10 cellular contexts compared by ENCODE assay signal in the genomic region with DNA sequence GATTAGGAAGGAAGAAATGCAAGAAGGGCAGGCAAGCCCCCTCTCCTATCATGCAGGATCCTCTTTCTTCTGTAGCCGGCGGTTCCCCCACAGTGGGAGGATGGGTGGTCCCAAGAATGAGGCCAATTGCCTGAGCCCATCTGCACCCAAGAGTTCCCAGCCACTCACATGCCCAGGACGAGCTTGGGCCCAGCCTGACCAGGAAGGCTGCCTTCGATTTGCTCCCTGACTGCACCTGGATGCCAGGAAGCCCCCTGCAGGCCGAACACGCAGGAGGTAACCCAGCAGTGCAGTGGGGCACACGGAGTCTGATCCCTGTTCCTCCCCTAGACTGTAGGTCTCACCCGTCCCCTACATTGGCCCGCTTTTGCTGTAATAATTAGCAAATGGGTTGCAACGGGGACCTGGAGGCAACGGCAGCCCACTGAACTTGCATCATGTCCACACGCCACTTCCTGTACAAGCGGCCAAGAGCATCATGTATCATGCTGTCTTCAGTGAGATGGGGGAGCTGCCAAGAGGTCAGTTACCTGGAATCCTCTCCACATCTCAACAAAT.
DNase-seq lines count a peak whose midpoint lies in the region; TF ChIP-seq lines count a peak whose summit lies in the region.
"Had no signal": no experiment of that assay in that cellular context is flagged by ENCODE, and none has a peak within 500 bp of the region (broad histone marks: within the 10 kb centered on the region; RNA-seq: fewer than 3 reads in every experiment).

No MANE protein-coding gene starts in this region.

- CTCF ChIA-PET in PC-9 (lab: Charles Lee): interaction anchor here (0.7 kb wide), 1 partner anchor 25 kb away, joined by 3 read pairs; no protein-coding TSS in a partner anchor

- peaks cover 11% of the 10 kb centered on the region for H3K36me3 Mint-ChIP-seq in endodermal cell (ENCODE audit: low read depth)

- DNase-seq in G401 (ENCODE audit: low spot score) (peak; percentile 82), PC-9 (peak in 1 of 2 experiments; percentile 32), endodermal cell (peak; percentile 78), osteoblast (ENCODE audit: insufficient read length, low spot score, missing footprints) (peak; percentile 43), foreskin melanocyte (no peak), GM19240 (ENCODE audit: insufficient read length, low spot score) (no peak), NCI-H774 (lab: John Stamatoyannopoulos, UW) (no peak), HT-29 (ENCODE audit: low spot score) (no peak)
- DNase-seq: NCI-H345 had no signal

- in situ Hi-C loops in G401 (cut with HindIII; ENCODE audit: low sequenced_read_pairs): no loop called here

- H2AFZ ChIP-seq in PC-9: no peak overlapping the region
- H2AFZ ChIP-seq in osteoblast (ENCODE audit: low read length): peak overlapping the region; percentile 92

- peak overlapping the region; percentile 57 for H3K4me3 Mint-ChIP-seq in endodermal cell
- H3K4me3 Mint-ChIP-seq: dendritic cell treated with granulocyte-macrophage colony-stimulating factor and Interleukin-4, amounts not matched to agents 40 ng/mL and 50 ng/mL, for 4 days had no signal

- peaks cover 34% of the 10 kb centered on the region for H3K4me1 Mint-ChIP-seq in endodermal cell

- no peaks in the 10 kb centered on the region for H3K27me3 Mint-ChIP-seq in endodermal cell (ENCODE audit: insufficient read depth)
- H3K27me3 Mint-ChIP-seq: dendritic cell treated with granulocyte-macrophage colony-stimulating factor and Interleukin-4, amounts not matched to agents 40 ng/mL and 50 ng/mL, for 4 days had no signal

- H3K9me3 ChIP-seq in PC-9 (ENCODE audit: insufficient read depth, low read depth): no peaks in the 10 kb centered on the region
- H3K9me3 ChIP-seq in endodermal cell (ENCODE audit: control insufficient read depth, low read length): no peaks in the 10 kb centered on the region
- H3K9me3 ChIP-seq in osteoblast (ENCODE audit: low read depth, low read length): no peaks in the 10 kb centered on the region

- H3F3A ChIP-seq in PC-9 (ENCODE audit: insufficient read depth, low read depth): peaks cover 17% of the 10 kb centered on the region

- H3K9ac ChIP-seq in endodermal cell (ENCODE audit: extremely low read depth, low read length, poor library complexity, severe bottlenecking): no peak overlapping the region

- no peak overlapping the region for H3K4me3 ChIP-seq in PC-9
- no peak overlapping the region for H3K4me3 ChIP-seq in endodermal cell (ENCODE audit: low read length)
- H3K4me3 ChIP-seq in osteoblast (ENCODE audit: insufficient read depth, low read length): peak overlapping the region; percentile 76

- H3K36me3 ChIP-seq in PC-9 (ENCODE audit: low read depth) (no peaks in the 10 kb centered on the region), endodermal cell (ENCODE audit: control insufficient read depth, insufficient read depth, low read length) (peaks cover 18% of the 10 kb centered on the region), osteoblast (ENCODE audit: insufficient read depth, low read length) (peaks cover 11% of the 10 kb centered on the region)

- H3K27ac ChIP-seq in PC-9: peak overlapping the region; percentile 66; the same call in 1 of the 2 replicates
- no peak overlapping the region for H3K27ac ChIP-seq in endodermal cell (ENCODE audit: low read depth, low read length)
- H3K27ac ChIP-seq in osteoblast (ENCODE audit: low read depth, low read length): peak overlapping the region; percentile 94

- H3K4me1 ChIP-seq in PC-9 (replicated peaks; ENCODE audit: insufficient read depth) (peaks cover 33% of the 10 kb centered on the region), endodermal cell (ENCODE audit: control insufficient read depth, insufficient read depth, low read length) (peaks cover 12% of the 10 kb centered on the region), osteoblast (ENCODE audit: insufficient read depth, low read length) (peaks cover 12% of the 10 kb centered on the region)

- H3K27me3 ChIP-seq in PC-9 (ENCODE audit: insufficient read depth, low read depth) (no peaks in the 10 kb centered on the region), endodermal cell (ENCODE audit: control insufficient read depth, insufficient read depth, low read length, poor library complexity, severe bottlenecking) (no peaks in the 10 kb centered on the region), osteoblast (ENCODE audit: insufficient read depth, low read length) (no peaks in the 10 kb centered on the region)

- H3K79me2 ChIP-seq in PC-9 (ENCODE audit: low read depth) (no peaks in the 10 kb centered on the region), osteoblast (ENCODE audit: insufficient read depth, low read length) (no peaks in the 10 kb centered on the region)

- TF ChIP-seq CTCF in PC-9 (conservative IDR thresholded peaks at IDR 0.05) (no peak), endodermal cell (conservative IDR thresholded peaks at IDR 0.05) (peak; percentile 66), osteoblast (IDR thresholded peaks at IDR 0.05; ENCODE audit: extremely low read depth, low read depth, low read length) (no peak)

- peak overlapping the region; percentile 90; the same call in 1 of the 2 replicates for H3K4me2 ChIP-seq in PC-9
- H3K4me2 ChIP-seq in osteoblast (ENCODE audit: insufficient read depth, low read length): peak overlapping the region; percentile 93

- H3K9me3 Mint-ChIP-seq in endodermal cell: no peaks in the 10 kb centered on the region
- H3K9me3 Mint-ChIP-seq: dendritic cell treated with granulocyte-macrophage colony-stimulating factor and Interleukin-4, amounts not matched to agents 40 ng/mL and 50 ng/mL, for 4 days had no signal

- H4K20me1 ChIP-seq in PC-9 (ENCODE audit: insufficient read depth) (no peaks in the 10 kb centered on the region), osteoblast (ENCODE audit: insufficient read depth, low read length) (no peaks in the 10 kb centered on the region)

- H3K27ac Mint-ChIP-seq in endodermal cell: peak overlapping the region; percentile 2

- POLR2A ChIA-PET in PC-9 (lab: Charles Lee; ENCODE audit: unreplicated experiment): no interaction called here

- BruUV-seq in PC-9 (replicated peaks; lab: Mats Ljungman, UMichigan): no TSS peak

- no peaks in the 10 kb centered on the region for H3K9me2 ChIP-seq in PC-9 (ENCODE audit: insufficient read depth)

- 83 to 88% methylated on average over 11 to 13 of the region's 13 CpGs for WGBS in endodermal cell (ENCODE audit: insufficient coverage in 1 of 2, insufficient read length in 1 of 2), 2 experiments

- intact Hi-C loops in PC-9 (cut with micrococcal nuclease; ENCODE audit: unreplicated experiment): loop anchor here (2.0 to 10.0 kb wide), 3 partner anchors 33 to 645 kb away; no protein-coding TSS in a partner anchor

Comparison
In these comparisons a context has a peak if more than half of its experiments do, and no peak if none do; other contexts are left out.
1. DNase-seq: peak in G401 (single experiment), endodermal cell (single experiment) and osteoblast (single experiment); none in foreskin melanocyte (single experiment), GM19240 (single experiment), NCI-H774 (single experiment) and HT-29 (single experiment).